ENCODE assay signal across 1 cellular context in genomic region chr15:94327356-94327936, GRCh38.
TF ChIP-seq lines count a peak whose summit lies in the region.

No MANE protein-coding gene starts in this region.

TF ChIP-seq in A549, 52 proteins besides CTCF, POLR2A, EP300 and RAD21 (continued from another document):
- TF ChIP-seq E2F6 (IDR thresholded peaks at IDR 0.05; ENCODE audit: borderline replicate concordance, low read depth) (no peak), HOXB5 (CRISPR knock-in tag; IDR thresholded peaks at IDR 0.05) (no peak), TP53 (CRISPR knock-in tag; IDR thresholded peaks at IDR 0.05) (no peak), NPAS2 (CRISPR knock-in tag; IDR thresholded peaks at IDR 0.05; ENCODE audit: borderline replicate concordance) (no peak), RCOR1 (IDR thresholded peaks at IDR 0.05; ENCODE audit: low read depth, low read length) (no peak)
